In the genomic region with DNA sequence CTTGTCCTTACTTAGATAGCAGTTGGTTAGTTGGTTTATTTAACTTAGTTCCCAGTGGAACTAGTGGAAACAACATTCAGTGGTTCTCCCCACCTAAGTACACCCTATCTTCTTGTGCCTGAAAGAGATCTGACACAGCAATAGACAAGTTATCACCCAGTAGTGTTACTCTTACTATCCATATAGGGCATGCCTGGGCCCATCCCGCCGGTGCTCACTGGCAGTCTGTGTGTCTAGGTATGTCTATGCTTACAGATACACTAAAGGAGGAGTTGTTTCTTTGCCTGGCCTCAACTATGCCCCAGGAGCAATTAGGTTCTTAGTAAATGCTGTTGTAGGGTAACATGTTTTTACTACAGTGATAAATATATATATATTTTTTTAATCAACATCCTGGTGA, we compare ENCODE assay signal across 1 cellular context.
TF ChIP-seq lines count a peak whose summit lies in the region.

No MANE protein-coding gene starts in this region.

TF ChIP-seq in SK-N-SH, 30 proteins besides CTCF, POLR2A, EP300 and RAD21 (continued from another document):
- TF ChIP-seq, protein P1, sequence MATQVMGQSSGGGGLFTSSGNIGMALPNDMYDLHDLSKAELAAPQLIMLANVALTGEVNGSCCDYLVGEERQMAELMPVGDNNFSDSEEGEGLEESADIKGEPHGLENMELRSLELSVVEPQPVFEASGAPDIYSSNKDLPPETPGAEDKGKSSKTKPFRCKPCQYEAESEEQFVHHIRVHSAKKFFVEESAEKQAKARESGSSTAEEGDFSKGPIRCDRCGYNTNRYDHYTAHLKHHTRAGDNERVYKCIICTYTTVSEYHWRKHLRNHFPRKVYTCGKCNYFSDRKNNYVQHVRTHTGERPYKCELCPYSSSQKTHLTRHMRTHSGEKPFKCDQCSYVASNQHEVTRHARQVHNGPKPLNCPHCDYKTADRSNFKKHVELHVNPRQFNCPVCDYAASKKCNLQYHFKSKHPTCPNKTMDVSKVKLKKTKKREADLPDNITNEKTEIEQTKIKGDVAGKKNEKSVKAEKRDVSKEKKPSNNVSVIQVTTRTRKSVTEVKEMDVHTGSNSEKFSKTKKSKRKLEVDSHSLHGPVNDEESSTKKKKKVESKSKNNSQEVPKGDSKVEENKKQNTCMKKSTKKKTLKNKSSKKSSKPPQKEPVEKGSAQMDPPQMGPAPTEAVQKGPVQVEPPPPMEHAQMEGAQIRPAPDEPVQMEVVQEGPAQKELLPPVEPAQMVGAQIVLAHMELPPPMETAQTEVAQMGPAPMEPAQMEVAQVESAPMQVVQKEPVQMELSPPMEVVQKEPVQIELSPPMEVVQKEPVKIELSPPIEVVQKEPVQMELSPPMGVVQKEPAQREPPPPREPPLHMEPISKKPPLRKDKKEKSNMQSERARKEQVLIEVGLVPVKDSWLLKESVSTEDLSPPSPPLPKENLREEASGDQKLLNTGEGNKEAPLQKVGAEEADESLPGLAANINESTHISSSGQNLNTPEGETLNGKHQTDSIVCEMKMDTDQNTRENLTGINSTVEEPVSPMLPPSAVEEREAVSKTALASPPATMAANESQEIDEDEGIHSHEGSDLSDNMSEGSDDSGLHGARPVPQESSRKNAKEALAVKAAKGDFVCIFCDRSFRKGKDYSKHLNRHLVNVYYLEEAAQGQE (IDR thresholded peaks at IDR 0.05; ENCODE audit: low read depth, low read length), result no peak
- no peak for TF ChIP-seq RCOR1 (IDR thresholded peaks at IDR 0.05; ENCODE audit: low read length)
- TF ChIP-seq, protein P2, sequence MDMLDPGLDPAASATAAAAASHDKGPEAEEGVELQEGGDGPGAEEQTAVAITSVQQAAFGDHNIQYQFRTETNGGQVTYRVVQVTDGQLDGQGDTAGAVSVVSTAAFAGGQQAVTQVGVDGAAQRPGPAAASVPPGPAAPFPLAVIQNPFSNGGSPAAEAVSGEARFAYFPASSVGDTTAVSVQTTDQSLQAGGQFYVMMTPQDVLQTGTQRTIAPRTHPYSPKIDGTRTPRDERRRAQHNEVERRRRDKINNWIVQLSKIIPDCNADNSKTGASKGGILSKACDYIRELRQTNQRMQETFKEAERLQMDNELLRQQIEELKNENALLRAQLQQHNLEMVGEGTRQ (IDR thresholded peaks at IDR 0.05; ENCODE audit: borderline replicate concordance, low read depth, low read length), result no peak
